8 cellular contexts compared by ENCODE assay signal in the genomic region with DNA sequence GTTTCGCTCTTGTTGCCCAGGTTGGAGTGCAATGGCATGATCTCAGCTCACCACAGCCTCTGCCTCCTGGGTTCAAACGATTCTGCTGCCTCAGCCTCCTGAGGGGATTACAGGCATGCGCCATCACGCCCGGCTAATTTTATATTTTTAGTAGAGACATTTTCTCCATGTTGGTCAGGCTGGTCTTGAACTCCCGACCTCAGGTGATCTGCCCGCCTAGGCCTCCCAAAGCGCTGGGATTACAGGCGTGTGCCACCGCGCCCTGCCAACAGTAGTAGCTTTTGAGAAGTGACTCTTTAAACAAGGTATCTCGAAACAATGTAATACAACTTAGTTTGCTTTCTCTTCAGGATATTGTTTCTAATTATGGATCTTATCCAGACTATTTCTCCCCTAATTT. TPM values are rescaled to one million over a fixed set of nuclear protein-coding genes. Genes with fewer than 3 reads are reported as not detected.
DNase-seq lines count a peak whose midpoint lies in the region; ATAC-seq, FAIRE-seq and TF ChIP-seq lines count a peak whose summit lies in the region.
"Not testable (repeated sequence)": the region's sequence is repeated elsewhere in the genome, so short reads cannot be mapped to it uniquely, and the experiment has no call there.

No MANE protein-coding gene starts in this region.

- intact Hi-C loops in CD8-positive, alpha-beta T cell (cut with DNase I, micrococcal nuclease), result loop anchor here (5.0 to 10.0 kb wide), 9 partner anchors 40 to 1050 kb away; a partner anchor contains a TSS
- intact Hi-C loops in endothelial cell of umbilical vein (cut with micrococcal nuclease), result loop anchor here (5.0 to 10.0 kb wide), 3 partner anchors 40 to 112 kb away; no protein-coding TSS in a partner anchor
- intact Hi-C loops in lower lobe of right lung (cut with DNase I); uterus (cut with DNase I; ENCODE audit: low total_unique reads): not testable (repeated sequence)

- H3K4me3 ChIP-seq in CD8-positive, alpha-beta T cell (ENCODE audit: low read depth, low read length); endothelial cell of umbilical vein (replicated peaks in 1 of 3; ENCODE audit: insufficient read depth in 1 of 3, low read depth in 1 of 3, low read length in 3 of 3); trophoblast cell (ENCODE audit: low read depth, low read length): not testable (repeated sequence)
- H3K4me3 ChIP-seq in lower lobe of right lung, result peak overlapping the region; percentile 92
- peak overlapping the region in 1 of 2 donors; percentile 92 for H3K4me3 ChIP-seq in uterus

- H4K91ac ChIP-seq in trophoblast cell (ENCODE audit: low read depth, low read length), result not testable (repeated sequence)

- no CpG with 5 or more reads among the region's 12 CpGs for WGBS in trophoblast cell (ENCODE audit: extremely low coverage, insufficient coverage, insufficient read length)

- H3K18ac ChIP-seq in trophoblast cell (ENCODE audit: low read length), result not testable (repeated sequence)

- not testable (repeated sequence) for BruUV-seq in endothelial cell of umbilical vein (replicated peaks; lab: Mats Ljungman, UMichigan)

- not testable (repeated sequence) for H4K8ac ChIP-seq in trophoblast cell (ENCODE audit: low read depth, low read length)

- H3K4me1 Mint-ChIP-seq in CD8-positive, alpha-beta T cell (ENCODE audit: low read depth), result peaks cover 48% of the 10 kb centered on the region
- H3K4me1 Mint-ChIP-seq in IgD-negative memory B cell, result peaks cover 23 to 31% (median 26%) of the 10 kb centered on the region in 3 donors
- peaks cover 22% of the 10 kb centered on the region for H3K4me1 Mint-ChIP-seq in T-helper 1 cell treated with Interleukin-12 subunit alpha and Interleukin-12 subunit beta and Interleukin-4 antibody, amounts not matched to agents 30 μg/mL and 1 μg/mL, for 36 hours (ENCODE audit: low read depth)
- H3K4me1 Mint-ChIP-seq in activated naive CD4-positive, alpha-beta T cell treated with anti-CD3 and anti-CD28 coated beads, Interleukin-2, amount 50 U/mL, for 24 hours, result peaks cover 48% of the 10 kb centered on the region

- peak overlapping the region; percentile 68 for H3K4ac ChIP-seq in trophoblast cell (ENCODE audit: low read depth, low read length)

- not testable (repeated sequence) for H3K4me1 ChIP-seq in CD8-positive, alpha-beta T cell (ENCODE audit: insufficient read depth, low read length); trophoblast cell (ENCODE audit: control insufficient read depth in 1 of 2, insufficient read depth in 2 of 2, low read length in 2 of 2); uterus
- H3K4me1 ChIP-seq in endothelial cell of umbilical vein (ENCODE audit: control insufficient read depth, extremely low read depth, insufficient read depth, low read length) (peaks cover 14% of the 10 kb centered on the region), lower lobe of right lung (peaks cover 21% of the 10 kb centered on the region)

- not testable (repeated sequence) for H3K27me3 Mint-ChIP-seq in CD8-positive, alpha-beta T cell (ENCODE audit: low read depth); IgD-negative memory B cell; T-helper 1 cell treated with Interleukin-12 subunit alpha and Interleukin-12 subunit beta and Interleukin-4 antibody, amounts not matched to agents 30 μg/mL and 1 μg/mL, for 36 hours (ENCODE audit: low read depth); activated naive CD4-positive, alpha-beta T cell treated with anti-CD3 and anti-CD28 coated beads, Interleukin-2, amount 50 U/mL, for 24 hours

- dilution Hi-C loops in endothelial cell of umbilical vein (cut with MboI; ENCODE audit: extremely low pct_ligation_motif_present, low sequenced_read_pairs), result not testable (repeated sequence)

- TF ChIP-seq POLR2A in endothelial cell of umbilical vein (IDR thresholded peaks at IDR 0.05; ENCODE audit: low read depth, low read length); uterus (IDR thresholded peaks at IDR 0.05): not testable (repeated sequence)

- not testable (repeated sequence) for TF ChIP-seq CTCF in CD8-positive, alpha-beta T cell (IDR thresholded peaks at IDR 0.05); endothelial cell of umbilical vein (IDR thresholded peaks at IDR 0.05; ENCODE audit: extremely low read depth in 1 of 2, insufficient read depth in 1 of 2, low read depth in 1 of 2, low read length in 2 of 2); lower lobe of right lung (IDR thresholded peaks at IDR 0.05); uterus (IDR thresholded peaks at IDR 0.05)

- not testable (repeated sequence) for H2BK120ac ChIP-seq in trophoblast cell (ENCODE audit: insufficient read depth, low read length, poor library complexity)

- H3K27me3 ChIP-seq in CD8-positive, alpha-beta T cell (ENCODE audit: insufficient read depth, low read length); endothelial cell of umbilical vein (ENCODE audit: control insufficient read depth in 2 of 2, insufficient read depth in 2 of 2, low read length in 2 of 2); lower lobe of right lung (ENCODE audit: low read depth); trophoblast cell (ENCODE audit: insufficient read depth, low read length); uterus: not testable (repeated sequence)

- POLR2A ChIA-PET in CD8-positive, alpha-beta T cell (lab: Charles Lee), result interaction anchor here (0.5 to 0.6 kb wide), 2 partner anchors 16 to 140 kb away, joined by 3 to 4 read pairs; no protein-coding TSS in a partner anchor
- POLR2A ChIA-PET in endothelial cell of umbilical vein (lab: Charles Lee), result not testable (repeated sequence)

- not testable (repeated sequence) for ATAC-seq in CD8-positive, alpha-beta T cell; lower lobe of right lung

- peaks cover 15% of the 10 kb centered on the region for H3K79me1 ChIP-seq in trophoblast cell (ENCODE audit: low read length)

- CTCF ChIA-PET in CD8-positive, alpha-beta T cell (lab: Charles Lee), result not testable (repeated sequence)
- CTCF ChIA-PET in endothelial cell of umbilical vein (lab: Charles Lee), result interaction anchor here (2.6 to 3.6 kb wide), 2 partner anchors 39 to 111 kb away, joined by 17 to 19 read pairs; no protein-coding TSS in a partner anchor

- DNase-seq in CD8-positive, alpha-beta T cell; endothelial cell of umbilical vein (ENCODE audit: low read depth, low spot score); lower lobe of right lung; trophoblast cell; uterus: not testable (repeated sequence)

- H3K4me2 ChIP-seq in endothelial cell of umbilical vein (ENCODE audit: insufficient read depth, low read length), result peak overlapping the region; percentile 98
- H3K4me2 ChIP-seq in trophoblast cell (ENCODE audit: low read length), result not testable (repeated sequence)

- not testable (repeated sequence) for H3K9ac ChIP-seq in endothelial cell of umbilical vein (replicated peaks; ENCODE audit: extremely low read depth, insufficient read depth, low read length); trophoblast cell (ENCODE audit: low read length)

- peak; percentile 58 for FAIRE-seq in endothelial cell of umbilical vein (lab: Jason Lieb, UNC)

- H3K14ac ChIP-seq in trophoblast cell (ENCODE audit: low read length), result not testable (repeated sequence)

- H4K12ac ChIP-seq in trophoblast cell (ENCODE audit: low read depth, low read length), result not testable (repeated sequence)

- not testable (repeated sequence) for H2BK5ac ChIP-seq in trophoblast cell (ENCODE audit: low read depth, low read length, poor library complexity)

- H3K23ac ChIP-seq in trophoblast cell (ENCODE audit: low read length), result not testable (repeated sequence)

- H3K79me2 ChIP-seq in endothelial cell of umbilical vein (ENCODE audit: control insufficient read depth, insufficient read depth, low read length) (peaks cover 61% of the 10 kb centered on the region), trophoblast cell (ENCODE audit: control insufficient read depth, insufficient read depth, low read length, poor library complexity) (peaks cover 22% of the 10 kb centered on the region)

- peak overlapping the region; percentile 98 for H3K4me3 Mint-ChIP-seq in CD8-positive, alpha-beta T cell
- H3K4me3 Mint-ChIP-seq in IgD-negative memory B cell, result peak overlapping the region; percentile 44 to 95 (median 83)
- peak overlapping the region; percentile 40 for H3K4me3 Mint-ChIP-seq in T-helper 1 cell treated with Interleukin-12 subunit alpha and Interleukin-12 subunit beta and Interleukin-4 antibody, amounts not matched to agents 30 μg/mL and 1 μg/mL, for 36 hours
- peak overlapping the region; percentile 92 for H3K4me3 Mint-ChIP-seq in activated naive CD4-positive, alpha-beta T cell treated with anti-CD3 and anti-CD28 coated beads, Interleukin-2, amount 50 U/mL, for 24 hours

- H3K36me3 Mint-ChIP-seq in CD8-positive, alpha-beta T cell, result peaks cover 36% of the 10 kb centered on the region
- H3K36me3 Mint-ChIP-seq in IgD-negative memory B cell, result not testable (repeated sequence)
- peaks cover 16% of the 10 kb centered on the region for H3K36me3 Mint-ChIP-seq in T-helper 1 cell treated with Interleukin-12 subunit alpha and Interleukin-12 subunit beta and Interleukin-4 antibody, amounts not matched to agents 30 μg/mL and 1 μg/mL, for 36 hours (ENCODE audit: low read depth)
- peaks cover 20% of the 10 kb centered on the region for H3K36me3 Mint-ChIP-seq in activated naive CD4-positive, alpha-beta T cell treated with anti-CD3 and anti-CD28 coated beads, Interleukin-2, amount 50 U/mL, for 24 hours

- H3K36me3 ChIP-seq in CD8-positive, alpha-beta T cell (ENCODE audit: insufficient read depth, low read length); endothelial cell of umbilical vein (ENCODE audit: control insufficient read depth in 2 of 2, extremely low read depth in 1 of 2, insufficient read depth in 2 of 2, low read length in 2 of 2); lower lobe of right lung; trophoblast cell (ENCODE audit: control insufficient read depth in 1 of 2, insufficient read depth in 2 of 2, low read length in 2 of 2); uterus: not testable (repeated sequence)

- H2AK5ac ChIP-seq in trophoblast cell (ENCODE audit: low read length), result not testable (repeated sequence)

- H3K9me3 Mint-ChIP-seq in CD8-positive, alpha-beta T cell; IgD-negative memory B cell; T-helper 1 cell treated with Interleukin-12 subunit alpha and Interleukin-12 subunit beta and Interleukin-4 antibody, amounts not matched to agents 30 μg/mL and 1 μg/mL, for 36 hours; activated naive CD4-positive, alpha-beta T cell treated with anti-CD3 and anti-CD28 coated beads, Interleukin-2, amount 50 U/mL, for 24 hours: not testable (repeated sequence)

- not testable (repeated sequence) for H3K9me1 ChIP-seq in endothelial cell of umbilical vein (replicated peaks; ENCODE audit: control insufficient read depth, extremely low read depth, insufficient read depth, low read length)

- H3K9me3 ChIP-seq in CD8-positive, alpha-beta T cell (ENCODE audit: low read length); endothelial cell of umbilical vein (replicated peaks; ENCODE audit: control insufficient read depth, insufficient read depth, low read length); lower lobe of right lung; trophoblast cell (ENCODE audit: insufficient read depth, low read depth, low read length); uterus: not testable (repeated sequence)

- H2AFZ ChIP-seq in endothelial cell of umbilical vein (ENCODE audit: low read depth, low read length); trophoblast cell (ENCODE audit: insufficient read depth, low read length, poor library complexity): not testable (repeated sequence)

- H3K27ac ChIP-seq in CD8-positive, alpha-beta T cell (ENCODE audit: low read depth, low read length); endothelial cell of umbilical vein (ENCODE audit: insufficient read depth, low read depth, low read length); lower lobe of right lung; trophoblast cell (ENCODE audit: low read depth, low read length): not testable (repeated sequence)
- peak overlapping the region; percentile 96 for H3K27ac ChIP-seq in uterus

- H3K27ac Mint-ChIP-seq in CD8-positive, alpha-beta T cell, result peak overlapping the region; percentile 23
- peak overlapping the region in 2 of 3 donors; percentile 32 to 67 for H3K27ac Mint-ChIP-seq in IgD-negative memory B cell
- not testable (repeated sequence) for H3K27ac Mint-ChIP-seq in T-helper 1 cell treated with Interleukin-12 subunit alpha and Interleukin-12 subunit beta and Interleukin-4 antibody, amounts not matched to agents 30 μg/mL and 1 μg/mL, for 36 hours
- H3K27ac Mint-ChIP-seq in activated naive CD4-positive, alpha-beta T cell treated with anti-CD3 and anti-CD28 coated beads, Interleukin-2, amount 50 U/mL, for 24 hours, result peak overlapping the region; percentile 14

- not testable (repeated sequence) for H4K20me1 ChIP-seq in endothelial cell of umbilical vein (replicated peaks; ENCODE audit: control insufficient read depth, extremely low read depth, insufficient read depth, low read length)

- H2BK12ac ChIP-seq in trophoblast cell (ENCODE audit: low read length), result not testable (repeated sequence)

RNA-seq across cellular contexts. Expression of a gene that starts 1.6 kb away (rescaled TPM):
- 1 to 10 TPM; 5.4 to 7.9 TPM for total RNA-seq in CD8-positive, alpha-beta T cell
- polyA plus RNA-seq in IgD-negative memory B cell, result 49.8 TPM
- total RNA-seq in endothelial cell of umbilical vein, result 63.5 and 68.4 TPM in 2 replicates
- 55.1 and 55.8 TPM in 2 replicates for polyA plus RNA-seq in endothelial cell of umbilical vein
- polyA plus RNA-seq in endothelial cell of umbilical vein (2011; cell fraction: cytosol; rRNA removed), result 47.7 and 49.2 TPM in 2 replicates
- 23.7 and 27.3 TPM in 2 replicates for polyA plus RNA-seq in endothelial cell of umbilical vein (2011; cell fraction: nucleus; rRNA removed)
- 48.6 and 59.5 TPM in 2 replicates for polyA plus RNA-seq in endothelial cell of umbilical vein (2012)
- 33.9 and 40.6 TPM in 2 replicates for polyA minus RNA-seq in endothelial cell of umbilical vein
- polyA minus RNA-seq in endothelial cell of umbilical vein (2011; cell fraction: cytosol; rRNA and poly(A)+ RNA removed), result 28.3 TPM
- 14.5 and 17.4 TPM in 2 replicates for polyA minus RNA-seq in endothelial cell of umbilical vein (2011; cell fraction: nucleus; rRNA and poly(A)+ RNA removed)
- total RNA-seq in lower lobe of right lung, result 58.1 TPM
- 151 and 171 TPM in 2 replicates for polyA plus RNA-seq in trophoblast cell (2013)
- 10 to 100 TPM; 18.8 to 67.8 (median 30.0) TPM for total RNA-seq in uterus

Comparison
In these comparisons a context has a peak if more than half of its experiments do, and no peak if none do; other contexts are left out.
1. H3K4me3 Mint-ChIP-seq: peak in every context shown above with its lines; median percentile 98 in CD8-positive, alpha-beta T cell; 92 in activated naive CD4-positive, alpha-beta T cell treated with anti-CD3 and anti-CD28 coated beads, Interleukin-2, amount 50 U/mL, for 24 hours; 83 in IgD-negative memory B cell; 40 in T-helper 1 cell treated with Interleukin-12 subunit alpha and Interleukin-12 subunit beta and Interleukin-4 antibody, amounts not matched to agents 30 μg/mL and 1 μg/mL, for 36 hours.